1 cellular context compared by ENCODE assay signal in the genomic region with DNA sequence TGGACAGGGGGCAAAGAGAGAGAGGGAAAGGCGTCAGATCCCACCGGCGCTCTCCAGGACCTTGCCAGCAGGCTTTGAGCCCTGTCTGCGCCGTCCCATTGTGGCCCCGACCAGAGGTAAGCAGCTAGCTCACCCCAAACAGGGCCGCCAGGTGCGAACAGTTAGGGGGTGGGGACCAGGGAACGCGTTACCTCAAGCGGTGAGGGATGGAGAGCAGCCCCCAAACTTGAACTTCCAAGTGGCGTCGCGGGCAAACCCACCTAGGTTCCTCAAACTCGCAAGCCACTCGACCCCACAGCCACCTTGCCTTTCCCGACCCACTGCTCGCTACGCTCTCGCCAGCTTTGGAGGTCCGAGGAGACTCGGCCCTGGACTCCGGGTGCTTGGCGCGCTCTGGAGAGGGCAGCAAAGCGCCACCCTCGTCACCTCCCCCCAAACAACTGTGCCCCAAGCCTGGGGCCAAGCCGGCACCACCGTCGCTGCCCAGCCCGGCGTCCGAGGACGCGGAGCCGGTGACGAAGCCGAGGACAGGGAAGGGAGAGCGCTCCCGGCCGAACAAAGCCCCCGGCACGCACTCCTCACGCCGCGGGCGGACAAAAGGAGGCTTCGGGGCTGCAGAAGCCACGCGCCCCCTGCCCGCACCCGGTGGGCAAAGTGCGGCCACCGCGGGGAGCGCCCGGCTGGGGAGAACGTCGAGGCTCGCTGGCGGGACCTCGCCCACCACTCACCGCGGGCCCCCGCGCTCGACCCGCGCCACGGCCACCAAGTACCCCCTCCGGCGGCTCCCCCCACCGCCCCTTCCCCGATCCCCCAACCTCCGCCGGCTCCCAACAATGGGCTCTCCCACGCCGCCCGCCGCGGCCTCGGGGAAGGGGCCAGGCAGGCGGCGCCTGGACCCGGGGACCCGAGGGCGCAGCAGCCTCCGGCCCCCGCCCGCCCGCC.
TF ChIP-seq lines count a peak whose summit lies in the region.

No MANE protein-coding gene starts in this region.

TF ChIP-seq in K562, 482 proteins besides CTCF, POLR2A, EP300 and RAD21 (continued from another document and continues in another):
- TF ChIP-seq, protein P1, sequence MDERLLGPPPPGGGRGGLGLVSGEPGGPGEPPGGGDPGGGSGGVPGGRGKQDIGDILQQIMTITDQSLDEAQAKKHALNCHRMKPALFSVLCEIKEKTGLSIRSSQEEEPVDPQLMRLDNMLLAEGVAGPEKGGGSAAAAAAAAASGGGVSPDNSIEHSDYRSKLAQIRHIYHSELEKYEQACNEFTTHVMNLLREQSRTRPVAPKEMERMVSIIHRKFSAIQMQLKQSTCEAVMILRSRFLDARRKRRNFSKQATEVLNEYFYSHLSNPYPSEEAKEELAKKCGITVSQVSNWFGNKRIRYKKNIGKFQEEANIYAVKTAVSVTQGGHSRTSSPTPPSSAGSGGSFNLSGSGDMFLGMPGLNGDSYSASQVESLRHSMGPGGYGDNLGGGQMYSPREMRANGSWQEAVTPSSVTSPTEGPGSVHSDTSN (CRISPR knock-in tag; IDR thresholded peaks at IDR 0.05; ENCODE audit: low read depth): no peak
- TF ChIP-seq, protein P1 (tag; conservative IDR thresholded peaks at IDR 0.05; ENCODE audit: low read depth): no peak
- TF ChIP-seq ESRRA (IDR thresholded peaks at IDR 0.05; ENCODE audit: borderline replicate concordance, low read depth): no peak
- no peak for TF ChIP-seq PPARD (CRISPR knock-in tag; IDR thresholded peaks at IDR 0.05)
- TF ChIP-seq PHTF2 (CRISPR knock-in tag; IDR thresholded peaks at IDR 0.05): no peak
- TF ChIP-seq HNRNPL (IDR thresholded peaks at IDR 0.05; ENCODE audit: low read depth, low read length): peak; percentile 87
- TF ChIP-seq NRF1 (conservative IDR thresholded peaks at IDR 0.05 in 1 of 2, IDR thresholded peaks at IDR 0.05 in 1 of 2): no peak
- no peak; the same call in 1 of the 2 replicates for TF ChIP-seq SP1 (CRISPR knock-in tag; IDR thresholded peaks at IDR 0.05)
- TF ChIP-seq HMG20B (CRISPR knock-in tag; IDR thresholded peaks at IDR 0.05): no peak
- TF ChIP-seq, protein P2, sequence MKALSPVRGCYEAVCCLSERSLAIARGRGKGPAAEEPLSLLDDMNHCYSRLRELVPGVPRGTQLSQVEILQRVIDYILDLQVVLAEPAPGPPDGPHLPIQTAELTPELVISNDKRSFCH (CRISPR knock-in tag; IDR thresholded peaks at IDR 0.05): no peak
- TF ChIP-seq, protein P2 (tag; IDR thresholded peaks at IDR 0.05): no peak
- no peak for TF ChIP-seq ZNF785 (CRISPR knock-in tag; IDR thresholded peaks at IDR 0.05)
- TF ChIP-seq, protein P3, sequence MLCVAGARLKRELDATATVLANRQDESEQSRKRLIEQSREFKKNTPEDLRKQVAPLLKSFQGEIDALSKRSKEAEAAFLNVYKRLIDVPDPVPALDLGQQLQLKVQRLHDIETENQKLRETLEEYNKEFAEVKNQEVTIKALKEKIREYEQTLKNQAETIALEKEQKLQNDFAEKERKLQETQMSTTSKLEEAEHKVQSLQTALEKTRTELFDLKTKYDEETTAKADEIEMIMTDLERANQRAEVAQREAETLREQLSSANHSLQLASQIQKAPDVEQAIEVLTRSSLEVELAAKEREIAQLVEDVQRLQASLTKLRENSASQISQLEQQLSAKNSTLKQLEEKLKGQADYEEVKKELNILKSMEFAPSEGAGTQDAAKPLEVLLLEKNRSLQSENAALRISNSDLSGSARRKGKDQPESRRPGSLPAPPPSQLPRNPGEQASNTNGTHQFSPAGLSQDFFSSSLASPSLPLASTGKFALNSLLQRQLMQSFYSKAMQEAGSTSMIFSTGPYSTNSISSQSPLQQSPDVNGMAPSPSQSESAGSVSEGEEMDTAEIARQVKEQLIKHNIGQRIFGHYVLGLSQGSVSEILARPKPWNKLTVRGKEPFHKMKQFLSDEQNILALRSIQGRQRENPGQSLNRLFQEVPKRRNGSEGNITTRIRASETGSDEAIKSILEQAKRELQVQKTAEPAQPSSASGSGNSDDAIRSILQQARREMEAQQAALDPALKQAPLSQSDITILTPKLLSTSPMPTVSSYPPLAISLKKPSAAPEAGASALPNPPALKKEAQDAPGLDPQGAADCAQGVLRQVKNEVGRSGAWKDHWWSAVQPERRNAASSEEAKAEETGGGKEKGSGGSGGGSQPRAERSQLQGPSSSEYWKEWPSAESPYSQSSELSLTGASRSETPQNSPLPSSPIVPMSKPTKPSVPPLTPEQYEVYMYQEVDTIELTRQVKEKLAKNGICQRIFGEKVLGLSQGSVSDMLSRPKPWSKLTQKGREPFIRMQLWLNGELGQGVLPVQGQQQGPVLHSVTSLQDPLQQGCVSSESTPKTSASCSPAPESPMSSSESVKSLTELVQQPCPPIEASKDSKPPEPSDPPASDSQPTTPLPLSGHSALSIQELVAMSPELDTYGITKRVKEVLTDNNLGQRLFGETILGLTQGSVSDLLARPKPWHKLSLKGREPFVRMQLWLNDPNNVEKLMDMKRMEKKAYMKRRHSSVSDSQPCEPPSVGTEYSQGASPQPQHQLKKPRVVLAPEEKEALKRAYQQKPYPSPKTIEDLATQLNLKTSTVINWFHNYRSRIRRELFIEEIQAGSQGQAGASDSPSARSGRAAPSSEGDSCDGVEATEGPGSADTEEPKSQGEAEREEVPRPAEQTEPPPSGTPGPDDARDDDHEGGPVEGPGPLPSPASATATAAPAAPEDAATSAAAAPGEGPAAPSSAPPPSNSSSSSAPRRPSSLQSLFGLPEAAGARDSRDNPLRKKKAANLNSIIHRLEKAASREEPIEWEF (CRISPR knock-in tag; IDR thresholded peaks at IDR 0.05): no peak
- TF ChIP-seq ZNF696 (CRISPR knock-in tag; conservative IDR thresholded peaks at IDR 0.05): no peak
- no peak for TF ChIP-seq RHOXF2B (CRISPR knock-in tag; conservative IDR thresholded peaks at IDR 0.05)
- TF ChIP-seq FOXM1 (IDR thresholded peaks at IDR 0.05; ENCODE audit: low read depth): no peak
- no peak for TF ChIP-seq FOXM1 (CRISPR knock-in tag; IDR thresholded peaks at IDR 0.05; ENCODE audit: low read depth)
- TF ChIP-seq, protein P4, sequence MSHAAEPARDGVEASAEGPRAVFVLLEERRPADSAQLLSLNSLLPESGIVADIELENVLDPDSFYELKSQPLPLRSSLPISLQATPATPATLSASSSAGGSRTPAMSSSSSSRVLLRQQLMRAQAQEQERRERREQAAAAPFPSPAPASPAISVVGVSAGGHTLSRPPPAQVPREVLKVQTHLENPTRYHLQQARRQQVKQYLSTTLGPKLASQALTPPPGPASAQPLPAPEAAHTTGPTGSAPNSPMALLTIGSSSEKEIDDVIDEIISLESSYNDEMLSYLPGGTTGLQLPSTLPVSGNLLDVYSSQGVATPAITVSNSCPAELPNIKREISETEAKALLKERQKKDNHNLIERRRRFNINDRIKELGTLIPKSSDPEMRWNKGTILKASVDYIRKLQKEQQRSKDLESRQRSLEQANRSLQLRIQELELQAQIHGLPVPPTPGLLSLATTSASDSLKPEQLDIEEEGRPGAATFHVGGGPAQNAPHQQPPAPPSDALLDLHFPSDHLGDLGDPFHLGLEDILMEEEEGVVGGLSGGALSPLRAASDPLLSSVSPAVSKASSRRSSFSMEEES (CRISPR knock-in tag; IDR thresholded peaks at IDR 0.05): no peak
- 0 out of 2 replicates have a peak, but pooled peaks have one; percentile 35 for TF ChIP-seq KAT7 (CRISPR knock-in tag; IDR thresholded peaks at IDR 0.05; ENCODE audit: borderline replicate concordance)
- TF ChIP-seq CXXC5 (CRISPR knock-in tag; IDR thresholded peaks at IDR 0.05): peak; percentile 43; the same call in 1 of the 2 replicates
- TF ChIP-seq DPF2 (IDR thresholded peaks at IDR 0.05): no peak
- no peak for TF ChIP-seq HDAC6 (IDR thresholded peaks at IDR 0.05; ENCODE audit: low read depth, low read length)
- TF ChIP-seq, protein P5, sequence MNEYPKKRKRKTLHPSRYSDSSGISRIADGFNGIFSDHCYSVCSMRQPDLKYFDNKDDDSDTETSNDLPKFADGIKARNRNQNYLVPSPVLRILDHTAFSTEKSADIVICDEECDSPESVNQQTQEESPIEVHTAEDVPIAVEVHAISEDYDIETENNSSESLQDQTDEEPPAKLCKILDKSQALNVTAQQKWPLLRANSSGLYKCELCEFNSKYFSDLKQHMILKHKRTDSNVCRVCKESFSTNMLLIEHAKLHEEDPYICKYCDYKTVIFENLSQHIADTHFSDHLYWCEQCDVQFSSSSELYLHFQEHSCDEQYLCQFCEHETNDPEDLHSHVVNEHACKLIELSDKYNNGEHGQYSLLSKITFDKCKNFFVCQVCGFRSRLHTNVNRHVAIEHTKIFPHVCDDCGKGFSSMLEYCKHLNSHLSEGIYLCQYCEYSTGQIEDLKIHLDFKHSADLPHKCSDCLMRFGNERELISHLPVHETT (CRISPR knock-in tag; conservative IDR thresholded peaks at IDR 0.05 in 1 of 2, IDR thresholded peaks at IDR 0.05 in 1 of 2): 0 out of 4 replicates have a peak, but pooled peaks of 1 of the 2 experiments have one; percentile 69
- TF ChIP-seq CCNT2 (IDR thresholded peaks at IDR 0.05; ENCODE audit: borderline replicate concordance, extremely low read depth, insufficient read length, low read depth, low read length): peak; percentile 55
- TF ChIP-seq FOXK2 (conservative IDR thresholded peaks at IDR 0.05 in 1 of 2, IDR thresholded peaks at IDR 0.05 in 1 of 2; ENCODE audit: low read depth in 2 of 2): no peak
- TF ChIP-seq SIRT6 (IDR thresholded peaks at IDR 0.05; ENCODE audit: low read depth, low read length): no peak
- TF ChIP-seq GATAD2A (IDR thresholded peaks at IDR 0.05): no peak
- peak; percentile 8; the same call in 1 of the 2 replicates for TF ChIP-seq MYNN (IDR thresholded peaks at IDR 0.05)
- no peak for TF ChIP-seq MYNN (CRISPR knock-in tag; IDR thresholded peaks at IDR 0.05)
- TF ChIP-seq, protein P6, sequence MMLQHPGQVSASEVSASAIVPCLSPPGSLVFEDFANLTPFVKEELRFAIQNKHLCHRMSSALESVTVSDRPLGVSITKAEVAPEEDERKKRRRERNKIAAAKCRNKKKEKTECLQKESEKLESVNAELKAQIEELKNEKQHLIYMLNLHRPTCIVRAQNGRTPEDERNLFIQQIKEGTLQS (IDR thresholded peaks at IDR 0.05): no peak
- TF ChIP-seq, protein P6 (CRISPR knock-in tag; conservative IDR thresholded peaks at IDR 0.05): no peak
- TF ChIP-seq GATAD2B (IDR thresholded peaks at IDR 0.05; ENCODE audit: borderline replicate concordance): no peak
- no peak for TF ChIP-seq HEY1 (CRISPR knock-in tag; IDR thresholded peaks at IDR 0.05; ENCODE audit: borderline replicate concordance)
- no peak for TF ChIP-seq CHD4 (IDR thresholded peaks at IDR 0.05; ENCODE audit: insufficient read depth, insufficient replicate concordance, low read depth, low read length, poor library complexity, severe bottlenecking)
- no peak for TF ChIP-seq ZSCAN32 (CRISPR knock-in tag; IDR thresholded peaks at IDR 0.05)
- TF ChIP-seq, protein P7, sequence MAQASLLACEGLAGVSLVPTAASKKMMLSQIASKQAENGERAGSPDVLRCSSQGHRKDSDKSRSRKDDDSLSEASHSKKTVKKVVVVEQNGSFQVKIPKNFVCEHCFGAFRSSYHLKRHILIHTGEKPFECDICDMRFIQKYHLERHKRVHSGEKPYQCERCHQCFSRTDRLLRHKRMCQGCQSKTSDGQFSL (CRISPR knock-in tag; IDR thresholded peaks at IDR 0.05): no peak; the same call in 1 of the 2 replicates
- TF ChIP-seq, protein P7 (tag; IDR thresholded peaks at IDR 0.05): 0 out of 4 replicates have a peak, but pooled peaks of 1 of the 2 experiments have one; percentile 9
- no peak for TF ChIP-seq HOXB6 (CRISPR knock-in tag; IDR thresholded peaks at IDR 0.05; ENCODE audit: borderline replicate concordance)
- TF ChIP-seq XRCC5 (IDR thresholded peaks at IDR 0.05; ENCODE audit: low read depth, low read length): no peak
- no peak for TF ChIP-seq ZNF12 (CRISPR knock-in tag; IDR thresholded peaks at IDR 0.05)
- no peak for TF ChIP-seq ARID2 (IDR thresholded peaks at IDR 0.05)
- no peak for TF ChIP-seq RFX7 (CRISPR knock-in tag; IDR thresholded peaks at IDR 0.05)
- TF ChIP-seq RBBP5 (IDR thresholded peaks at IDR 0.05; ENCODE audit: borderline replicate concordance, insufficient read depth, low read length, poor library complexity, severe bottlenecking): peak; percentile 62
- TF ChIP-seq, protein P8, sequence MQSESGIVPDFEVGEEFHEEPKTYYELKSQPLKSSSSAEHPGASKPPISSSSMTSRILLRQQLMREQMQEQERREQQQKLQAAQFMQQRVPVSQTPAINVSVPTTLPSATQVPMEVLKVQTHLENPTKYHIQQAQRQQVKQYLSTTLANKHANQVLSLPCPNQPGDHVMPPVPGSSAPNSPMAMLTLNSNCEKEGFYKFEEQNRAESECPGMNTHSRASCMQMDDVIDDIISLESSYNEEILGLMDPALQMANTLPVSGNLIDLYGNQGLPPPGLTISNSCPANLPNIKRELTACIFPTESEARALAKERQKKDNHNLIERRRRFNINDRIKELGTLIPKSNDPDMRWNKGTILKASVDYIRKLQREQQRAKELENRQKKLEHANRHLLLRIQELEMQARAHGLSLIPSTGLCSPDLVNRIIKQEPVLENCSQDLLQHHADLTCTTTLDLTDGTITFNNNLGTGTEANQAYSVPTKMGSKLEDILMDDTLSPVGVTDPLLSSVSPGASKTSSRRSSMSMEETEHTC (IDR thresholded peaks at IDR 0.05): no peak
- no peak for TF ChIP-seq CBX2 (IDR thresholded peaks at IDR 0.05; ENCODE audit: insufficient read depth, low read length, poor library complexity, severe bottlenecking)
- TF ChIP-seq CREB1 (IDR thresholded peaks at IDR 0.05): 0 out of 2 replicates have a peak, but pooled peaks have one; percentile 8
- TF ChIP-seq CREB1 (CRISPR knock-in tag; IDR thresholded peaks at IDR 0.05): no peak
- no peak for TF ChIP-seq BRCA1 (IDR thresholded peaks at IDR 0.05)
- no peak for TF ChIP-seq BRCA1 (CRISPR knock-in tag; IDR thresholded peaks at IDR 0.05)
- no peak for TF ChIP-seq EP400 (IDR thresholded peaks at IDR 0.05)
- TF ChIP-seq ZBTB7A (IDR thresholded peaks at IDR 0.05; ENCODE audit: borderline replicate concordance, control insufficient read depth, low read depth, low read length): peak; percentile 39; the same call in 1 of the 2 replicates
